In the genomic region with DNA sequence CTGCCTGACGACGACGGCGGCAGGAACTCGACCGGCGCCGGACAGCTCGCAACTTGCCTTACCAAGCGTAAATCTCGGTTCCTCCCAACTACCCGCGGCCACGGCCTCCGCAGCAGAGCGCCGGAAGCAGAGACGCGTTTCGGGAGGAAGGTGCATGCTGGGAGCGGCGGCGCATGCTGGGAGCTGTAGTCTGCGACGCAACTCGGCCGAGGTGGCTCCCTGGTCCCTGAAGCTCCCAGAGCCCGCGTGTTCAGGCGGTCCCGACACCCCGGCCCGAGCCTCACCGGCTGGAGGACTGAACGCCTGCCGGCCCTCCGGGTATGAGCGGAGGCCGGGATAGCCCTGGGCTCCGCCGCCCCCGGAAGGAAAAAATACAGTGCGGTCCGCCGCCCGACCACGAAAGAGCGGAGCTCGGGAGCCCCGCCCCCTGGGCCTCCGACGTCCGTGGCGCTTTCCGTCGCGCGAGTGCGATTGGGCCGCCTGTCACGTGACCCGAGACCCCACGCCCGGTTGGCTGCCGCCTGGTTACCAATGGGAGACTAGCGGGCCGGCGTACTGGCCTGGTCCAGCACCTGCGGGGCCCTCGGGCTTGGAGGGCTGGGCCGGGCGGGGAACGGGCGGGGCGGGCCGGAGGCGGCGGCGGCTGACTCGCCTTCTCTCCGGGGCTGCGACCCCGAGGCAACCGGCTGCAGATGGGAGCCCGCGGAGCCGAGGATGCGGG, we compare ENCODE assay signal across 8 cellular contexts. TPM values are rescaled to one million over a fixed set of nuclear protein-coding genes. Genes with fewer than 3 reads are reported as not detected.
A peak's percentile ranks its signal among the peaks of the same experiment; 100 is the strongest.
DNase-seq lines count a peak whose midpoint lies in the region; ATAC-seq and TF ChIP-seq lines count a peak whose summit lies in the region.

Gene CAPN10 (plus strand): TSS at position 537 of the 721 bp plus-strand sequence. CDS start 178 bp downstream, at position 715.

- H3K9me3 Mint-ChIP-seq in T-helper 2 cell treated with Interferon-gamma antibody and Interleukin-4, amounts not matched to agents 5 μg/mL and 100 μg/mL, for 36 hours = no peaks in the 10 kb centered on the region

- peaks cover 37% of the 10 kb centered on the region for H3K4me1 Mint-ChIP-seq in T-helper 2 cell treated with Interferon-gamma antibody and Interleukin-4, amounts not matched to agents 5 μg/mL and 100 μg/mL, for 36 hours (ENCODE audit: low read depth)

- H3K27me3 Mint-ChIP-seq in T-helper 2 cell treated with Interferon-gamma antibody and Interleukin-4, amounts not matched to agents 5 μg/mL and 100 μg/mL, for 36 hours (ENCODE audit: low read depth) = no peaks in the 10 kb centered on the region

- ATAC-seq in GM18502 (IDR thresholded peaks at IDR 0.05; ENCODE audit: poor library complexity, unreplicated experiment) (peak; percentile 63), HG02970 (IDR thresholded peaks at IDR 0.05; ENCODE audit: low FRiP score, unreplicated experiment) (peak; percentile 68)

- H3K4me3 Mint-ChIP-seq in T-helper 2 cell treated with Interferon-gamma antibody and Interleukin-4, amounts not matched to agents 5 μg/mL and 100 μg/mL, for 36 hours = peak within 1 kb of the TSS; percentile 95

- peaks cover 20 to 28% of the 10 kb centered on the region in 2 donors for H3K4me1 ChIP-seq in ascending aorta

- intact Hi-C loops in ascending aorta (cut with DNase I) = loop anchor here (1.0 kb wide), 3 partner anchors 18 to 561 kb away; partner anchors contain the start of genes NDUFA10 and RNPEPL1

- peaks cover 9 to 21% of the 10 kb centered on the region in 2 donors for H3K36me3 ChIP-seq in ascending aorta

- H3K27ac Mint-ChIP-seq in T-helper 2 cell treated with Interferon-gamma antibody and Interleukin-4, amounts not matched to agents 5 μg/mL and 100 μg/mL, for 36 hours = peak within 1 kb of the TSS; percentile 89

- DNase-seq in NCI-H1930 (lab: John Stamatoyannopoulos, UW) = peak; percentile 84 to 95
- DNase-seq in T-helper 2 cell treated with Interferon-gamma antibody and Interleukin-4, amounts not matched to agents 5 μg/mL and 100 μg/mL, for 36 hours (ENCODE audit: low spot score) = peak; percentile 99
- peak; percentile 87 to 98 for DNase-seq in ascending aorta (ENCODE audit: low spot score in 2 of 2)
- DNase-seq in hepatic stellate cell (ENCODE audit: low spot score) = peak; percentile 99
- DNase-seq in renal cortical epithelial cell (ENCODE audit: low read depth) = peak; percentile 80
- no peak for DNase-seq in cortex of kidney (lab: John Stamatoyannopoulos, UW)

- no peaks in the 10 kb centered on the region for H3K27me3 ChIP-seq in ascending aorta

- H3K9me3 ChIP-seq in ascending aorta = no peaks in the 10 kb centered on the region

- peak within 1 kb of the TSS; percentile 94 to 96 for H3K27ac ChIP-seq in ascending aorta

- no peak for TF ChIP-seq CTCF in ascending aorta (IDR thresholded peaks at IDR 0.05)

- H3K36me3 Mint-ChIP-seq in T-helper 2 cell treated with Interferon-gamma antibody and Interleukin-4, amounts not matched to agents 5 μg/mL and 100 μg/mL, for 36 hours (ENCODE audit: low read depth) = peaks cover 28% of the 10 kb centered on the region

- peak within 1 kb of the TSS; percentile 97 to 99 for H3K4me3 ChIP-seq in ascending aorta

RNA-seq across cellular contexts. Expression of gene CAPN10, which starts in this region (rescaled TPM):
- total RNA-seq in ascending aorta (27.8 TPM), renal cortical epithelial cell (29.5 and 32.8 TPM in 2 replicates)
